In genomic region chr14:89681086-89682018, GRCh38 we compare ENCODE assay signal across 8 cellular contexts.
DNase-seq lines count a peak whose midpoint lies in the region; ATAC-seq lines count a peak whose summit lies in the region.

No MANE protein-coding gene starts in this region.

- CTCF ChIA-PET in CD8-positive, alpha-beta memory T cell (lab: Charles Lee), result interaction anchor here (1.3 kb wide), 1 partner anchor 39 kb away, joined by 5 read pairs; no protein-coding TSS in a partner anchor

- H3K4me1 Mint-ChIP-seq in CD8-positive, alpha-beta memory T cell, result peaks cover 32 to 48% (median 34%) of the 10 kb centered on the region in 3 donors
- H3K4me1 Mint-ChIP-seq in activated naive CD4-positive, alpha-beta T cell treated with anti-CD3 and anti-CD28 coated beads, Interleukin-2, amount 50 U/mL, for 24 hours, result peaks cover 37% of the 10 kb centered on the region

- H3K4me3 ChIP-seq in CD8-positive, alpha-beta memory T cell (ENCODE audit: low read length), result peak overlapping the region; percentile 40

- DNase-seq in CD8-positive, alpha-beta memory T cell, result peak in 2 of 5 donors; percentile 19 to 42
- peak; percentile 48 for DNase-seq in KG1 (lab: John Stamatoyannopoulos, UW)
- peak in 3 of 4 experiments; percentile 29 to 56 (median 34) for DNase-seq in stimulated activated CD4-positive, alpha-beta T cell treated with anti-CD3 and anti-CD28 coated beads, Interleukin-1b, Interleukin-23, amount 100 ng/mL, for 24 hours (ENCODE audit: low read depth in 4 of 4, low spot score in 1 of 4)
- DNase-seq in COLO829 (ENCODE audit: low spot score), result no peak
- DNase-seq in cerebellar cortex (ENCODE audit: low spot score), result no peak
- DNase-seq in islet precursor cell, result no peak

- H3K27me3 ChIP-seq in CD8-positive, alpha-beta memory T cell (ENCODE audit: insufficient read depth, low read length, poor library complexity, severe bottlenecking), result no peaks in the 10 kb centered on the region

- no peaks in the 10 kb centered on the region for H3K27me3 Mint-ChIP-seq in CD8-positive, alpha-beta memory T cell
- H3K27me3 Mint-ChIP-seq in activated naive CD4-positive, alpha-beta T cell treated with anti-CD3 and anti-CD28 coated beads, Interleukin-2, amount 50 U/mL, for 24 hours, result no peaks in the 10 kb centered on the region

- peak overlapping the region; percentile 70 to 97 (median 88) for H3K27ac Mint-ChIP-seq in CD8-positive, alpha-beta memory T cell
- H3K27ac Mint-ChIP-seq in activated naive CD4-positive, alpha-beta T cell treated with anti-CD3 and anti-CD28 coated beads, Interleukin-2, amount 50 U/mL, for 24 hours, result peak overlapping the region; percentile 94

- POLR2A ChIA-PET in CD8-positive, alpha-beta memory T cell (lab: Charles Lee), result interaction anchor here (0.6 kb wide), 1 partner anchor 170 kb away, joined by 3 read pairs; no protein-coding TSS in a partner anchor

- H3K27ac ChIP-seq in CD8-positive, alpha-beta memory T cell (ENCODE audit: low read depth, low read length), result no peak overlapping the region

- ATAC-seq in GM21515 (IDR thresholded peaks at IDR 0.05; ENCODE audit: unreplicated experiment), result peak; percentile 86

- H3K4me1 ChIP-seq in CD8-positive, alpha-beta memory T cell (ENCODE audit: insufficient read depth, low read length), result peaks cover 36% of the 10 kb centered on the region

- H3K4me3 Mint-ChIP-seq in CD8-positive, alpha-beta memory T cell, result peak overlapping the region; percentile 8 to 86 (median 78)
- H3K4me3 Mint-ChIP-seq in activated naive CD4-positive, alpha-beta T cell treated with anti-CD3 and anti-CD28 coated beads, Interleukin-2, amount 50 U/mL, for 24 hours, result peak overlapping the region; percentile 72

- no peaks in the 10 kb centered on the region for H3K36me3 ChIP-seq in CD8-positive, alpha-beta memory T cell (ENCODE audit: insufficient read depth, low read length)

- H3K9me3 Mint-ChIP-seq in CD8-positive, alpha-beta memory T cell, result peaks cover 0 to 2% (median 0%) of the 10 kb centered on the region in 5 donors
- no peaks in the 10 kb centered on the region for H3K9me3 Mint-ChIP-seq in activated naive CD4-positive, alpha-beta T cell treated with anti-CD3 and anti-CD28 coated beads, Interleukin-2, amount 50 U/mL, for 24 hours

- no peaks in the 10 kb centered on the region for H3K36me3 Mint-ChIP-seq in CD8-positive, alpha-beta memory T cell
- peaks cover 5% of the 10 kb centered on the region for H3K36me3 Mint-ChIP-seq in activated naive CD4-positive, alpha-beta T cell treated with anti-CD3 and anti-CD28 coated beads, Interleukin-2, amount 50 U/mL, for 24 hours

- H3K9me3 ChIP-seq in CD8-positive, alpha-beta memory T cell (ENCODE audit: low read length), result no peaks in the 10 kb centered on the region

Comparison
In these comparisons a context has a peak if more than half of its experiments do, and no peak if none do; other contexts are left out.
1. DNase-seq: peak in KG1 (single experiment) and stimulated activated CD4-positive, alpha-beta T cell treated with anti-CD3 and anti-CD28 coated beads, Interleukin-1b, Interleukin-23, amount 100 ng/mL, for 24 hours (3 of 4); none in COLO829 (single experiment), cerebellar cortex (single experiment) and islet precursor cell (single experiment).